ENCODE assay signal across 19 cellular contexts in genomic region chr7:157475095-157475494, GRCh38.
"Had no signal": no experiment of that assay in that cellular context is flagged by ENCODE, and none has a peak within 500 bp of the region (broad histone marks: within the 10 kb centered on the region; RNA-seq: fewer than 3 reads in every experiment).

No MANE protein-coding gene starts in this region.

- H3K9me3 ChIP-seq: ovary, prostate gland had no signal

- H3K4me3 ChIP-seq: heart right ventricle, lower lobe of right lung, neural progenitor cell, ovary, prostate gland, tibial artery had no signal

- H3K27ac ChIP-seq: heart right ventricle, lower lobe of right lung, neural progenitor cell, ovary, prostate gland, tibial artery had no signal

- H3K27ac Mint-ChIP-seq: activated naive CD8-positive, alpha-beta T cell treated with anti-CD3 and anti-CD28 coated beads, Interleukin-2, amount 50 U/mL, for 24 hours; activated T-helper 2 cell treated with anti-CD3 and anti-CD28 coated beads, Interferon-gamma antibody, Interleukin-2, Interleukin-4, amounts not matched to agents 10 μg/mL and 5 μg/mL and 100 μg/mL, durations not matched to agents 14 hours and 24 hours and 36 hours; naive B cell; stimulated activated naive CD8-positive, alpha-beta T cell treated with anti-CD3 and anti-CD28 coated beads, Interleukin-15, Interleukin-2, amounts not matched to agents 100 ng/mL and 50 ng/mL, for 24 hours had no signal

- ATAC-seq: activated T-cell treated with anti-CD3 and anti-CD28 coated beads, Interleukin-2, amount 50 U/mL, for 4 hours; heart right ventricle; left cardiac atrium had no signal

- H3K36me3 ChIP-seq: heart right ventricle, lower lobe of right lung, neural progenitor cell, ovary, prostate gland, tibial artery had no signal

- H3K4me3 Mint-ChIP-seq: activated naive CD8-positive, alpha-beta T cell treated with anti-CD3 and anti-CD28 coated beads, Interleukin-2, amount 50 U/mL, for 24 hours; activated T-cell treated with anti-CD3 and anti-CD28 coated beads, Interleukin-2, amount 50 U/mL, for 4 hours; naive B cell; neural progenitor cell; stimulated activated naive CD8-positive, alpha-beta T cell treated with anti-CD3 and anti-CD28 coated beads, Interleukin-15, Interleukin-2, amounts not matched to agents 100 ng/mL and 50 ng/mL, for 24 hours had no signal

- H3K4me1 ChIP-seq: heart right ventricle, lower lobe of right lung, neural progenitor cell, prostate gland, tibial artery had no signal

- H3K4me2 ChIP-seq: neural progenitor cell had no signal

- H3K27me3 ChIP-seq: ovary, tibial artery had no signal

- DNase-seq: activated CD4-positive, alpha-beta T cell treated with anti-CD3 and anti-CD28 coated beads, Interleukin-2, amount 50 U/mL, for 1 hour; activated naive CD4-positive, alpha-beta T cell; activated T-cell treated with anti-CD3 and anti-CD28 coated beads, Interleukin-2, amount 50 U/mL, for 4 hours; cerebellar nuclear complex; cortex of kidney; heart right ventricle; islet precursor cell; left cardiac atrium; naive B cell; stimulated activated CD4-positive, alpha-beta T cell treated with anti-CD3 and anti-CD28 coated beads, Interleukin-12 subunit alpha, Interleukin-12 subunit beta, amount 100 ng/mL, for 4 hours; stimulated activated CD4-positive, alpha-beta T cell treated with anti-CD3 and anti-CD28 coated beads, Interleukin-4, amount 100 ng/mL, for 4 hours had no signal

- H3K9ac ChIP-seq: neural progenitor cell had no signal

- H2AFZ ChIP-seq: neural progenitor cell had no signal

- H3K27me3 Mint-ChIP-seq: activated naive CD8-positive, alpha-beta T cell treated with anti-CD3 and anti-CD28 coated beads, Interleukin-2, amount 50 U/mL, for 24 hours; stimulated activated naive CD8-positive, alpha-beta T cell treated with anti-CD3 and anti-CD28 coated beads, Interleukin-15, Interleukin-2, amounts not matched to agents 100 ng/mL and 50 ng/mL, for 24 hours had no signal
